8 cellular contexts compared by ENCODE assay signal in genomic region chr19:19033426-19034203, GRCh38. TPM values are rescaled to one million over a fixed set of nuclear protein-coding genes. Genes with fewer than 3 reads are reported as not detected.
DNase-seq lines count a peak whose midpoint lies in the region; ATAC-seq and TF ChIP-seq lines count a peak whose summit lies in the region.

TSS of gene ARMC6 (plus strand) at chr19:19033603. CDS start at chr19:19034210, 607 bp downstream.
TSS of gene SUGP2 (minus strand) at chr19:19033517. CDS start at chr19:19031071, 2,446 bp downstream.

- TF ChIP-seq POLR2A in GM19099 (IDR thresholded peaks at IDR 0.05; ENCODE audit: extremely low read depth, insufficient read length, low read depth) = peak; percentile 77

- peak; percentile 56 for ATAC-seq in HG03378 (IDR thresholded peaks at IDR 0.05; ENCODE audit: unreplicated experiment)

- DNase-seq in AG20443 (ENCODE audit: low spot score) (peak; percentile 100), NCI-H510A (lab: John Stamatoyannopoulos, UW) (peak; percentile 65), cerebellum (ENCODE audit: low spot score) (peak; percentile 92), kidney glomerular epithelial cell (lab: John Stamatoyannopoulos, UW) (peak; percentile 94)
- peak; percentile 72 to 74 for DNase-seq in activated CD4-positive, alpha-beta T cell treated with anti-CD3 and anti-CD28 coated beads for 24 hours (ENCODE audit: low read depth in 2 of 2)
- peak; percentile 91 for DNase-seq in stimulated activated CD4-positive, alpha-beta T cell treated with anti-CD3 and anti-CD28 coated beads, Interleukin-15, amount 100 ng/mL, for 24 hours

RNA-seq across cellular contexts. Expression of gene ARMC6, which starts in this region (rescaled TPM):
- 26.3 TPM for total RNA-seq in cerebellum

RNA-seq across cellular contexts. Expression of gene SUGP2, which starts in this region (rescaled TPM):
- 76.3 TPM for total RNA-seq in cerebellum

Comparison
In these comparisons a context has a peak if more than half of its experiments do, and no peak if none do; other contexts are left out.
1. Peak in every context shown above with its lines: DNase-seq and ATAC-seq.